Comparison of ENCODE assay signal across 8 cellular contexts in the genomic region with DNA sequence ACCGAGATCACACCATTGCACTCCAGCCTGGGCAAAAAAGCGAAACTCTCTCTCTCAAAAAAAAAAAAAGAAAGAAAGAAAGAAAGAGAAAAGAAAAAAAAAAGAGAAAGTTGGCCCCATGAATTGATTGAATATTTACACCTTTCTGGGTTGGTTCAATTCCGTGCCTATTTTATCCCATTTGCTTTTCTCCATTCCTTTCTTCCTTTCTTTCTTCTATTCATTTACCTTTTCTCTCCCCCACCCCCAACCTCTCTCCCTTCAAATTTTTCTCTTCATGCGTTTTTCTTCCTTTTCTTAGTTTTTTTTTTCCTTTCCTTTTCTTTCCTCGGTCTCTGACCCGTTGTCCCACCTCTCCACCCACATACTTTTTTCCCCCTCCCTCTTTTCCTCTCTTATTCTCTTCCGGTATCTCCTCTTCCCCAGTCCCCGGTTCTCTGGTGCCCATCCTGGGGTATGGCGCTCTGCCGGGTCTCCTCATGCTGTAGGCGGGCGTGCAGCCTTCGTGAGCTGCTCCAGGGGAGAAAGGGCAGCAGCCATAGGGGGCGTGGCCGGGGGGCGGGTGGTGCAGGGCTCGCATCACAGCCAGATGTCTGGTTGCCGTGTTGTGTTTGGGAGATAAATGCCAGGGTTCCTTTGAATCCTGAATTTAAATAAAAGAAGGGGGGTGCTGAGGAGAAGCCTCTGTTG. TPM values are rescaled to one million over a fixed set of nuclear protein-coding genes. Genes with fewer than 3 reads are reported as not detected.
DNase-seq lines count a peak whose midpoint lies in the region; ATAC-seq, FAIRE-seq and TF ChIP-seq lines count a peak whose summit lies in the region.

No MANE protein-coding gene starts in this region.

- 12% methylated on average over 16 of the region's 18 CpGs for WGBS in HUES64

- DNase-seq in BJ (ENCODE audit: low read depth) (no peak), chondrocyte (ENCODE audit: low spot score) (no peak), GM19239 (ENCODE audit: insufficient read length, low spot score) (no peak)
- no peak for DNase-seq in naive thymus-derived CD8-positive, alpha-beta T cell
- DNase-seq in stimulated activated CD4-positive, alpha-beta T cell treated with anti-CD3 and anti-CD28 coated beads, Interleukin-12 subunit alpha, Interleukin-12 subunit beta, amount 100 ng/mL, for 4 hours, result no peak

- FAIRE-seq in GM19239 (lab: Jason Lieb, UNC), result no peak

- peaks cover 54% of the 10 kb centered on the region for H3K4me1 ChIP-seq in HUES64 (ENCODE audit: insufficient read depth, low read length)

- TF ChIP-seq CTCF in BJ (IDR thresholded peaks at IDR 0.05; ENCODE audit: insufficient read depth, low read depth, low read length), result no peak
- TF ChIP-seq CTCF in chondrocyte (IDR thresholded peaks at IDR 0.05), result no peak

- H3K4me1 Mint-ChIP-seq in chondrocyte (ENCODE audit: low read depth), result peaks cover 100% of the 10 kb centered on the region
- H3K4me1 Mint-ChIP-seq in naive thymus-derived CD8-positive, alpha-beta T cell, result peaks cover 3 to 11% (median 6%) of the 10 kb centered on the region in 4 donors

- H3K4me3 Mint-ChIP-seq in chondrocyte (ENCODE audit: unreplicated experiment), result peak overlapping the region; percentile 62
- H3K4me3 Mint-ChIP-seq in naive thymus-derived CD8-positive, alpha-beta T cell, result peak overlapping the region in 7 of 10 donors; percentile 18 to 67 (median 36)

- no peaks in the 10 kb centered on the region for H3K9me3 ChIP-seq in HUES64 (ENCODE audit: insufficient read depth, low read depth, low read length)

- peak overlapping the region; percentile 21 for H3K4me3 ChIP-seq in BJ (ENCODE audit: low read depth, low read length)
- H3K4me3 ChIP-seq in HUES64 (ENCODE audit: low read length), result no peak overlapping the region

- POLR2A ChIA-PET in BJ (lab: Charles Lee), result interaction anchor here (0.6 to 1.2 kb wide), 3 partner anchors 25 to 63 kb away, joined by 3 to 6 read pairs (median 4); no protein-coding TSS in a partner anchor
- POLR2A ChIA-PET in naive thymus-derived CD8-positive, alpha-beta T cell (lab: Charles Lee), result no interaction called here

- no peak overlapping the region for H3K27ac ChIP-seq in HUES64 (ENCODE audit: low read depth, low read length)

- no peaks in the 10 kb centered on the region for H3K27me3 Mint-ChIP-seq in chondrocyte (ENCODE audit: low read depth)
- peaks cover 43 to 76% (median 62%) of the 10 kb centered on the region in 5 donors for H3K27me3 Mint-ChIP-seq in naive thymus-derived CD8-positive, alpha-beta T cell

- no peaks in the 10 kb centered on the region for H3K27me3 ChIP-seq in BJ (ENCODE audit: control insufficient read depth, insufficient read depth, low read length)
- peaks cover 20% of the 10 kb centered on the region for H3K27me3 ChIP-seq in HUES64 (ENCODE audit: insufficient read depth, low read length)

- CTCF ChIA-PET in BJ (lab: Yijun Ruan, JAX), result interaction anchor here (0.5 to 23.7 kb wide), 5 partner anchors 10 to 630 kb away, joined by 3 to 515 read pairs (median 4); a partner anchor contains a TSS

- peak in 1 of 2 donors; percentile 46 for ATAC-seq in naive thymus-derived CD8-positive, alpha-beta T cell
- ATAC-seq in HG03025 (IDR thresholded peaks at IDR 0.05; ENCODE audit: low FRiP score, unreplicated experiment) (no peak), HG03520 (IDR thresholded peaks at IDR 0.05; ENCODE audit: unreplicated experiment) (no peak)

- 0 out of 2 replicates have a peak overlapping the region, but pooled peaks have one; percentile 6 for H3K9ac ChIP-seq in HUES64 (ENCODE audit: low read depth, low read length)

- no peaks in the 10 kb centered on the region for H3K36me3 Mint-ChIP-seq in chondrocyte (ENCODE audit: low read depth)
- no peaks in the 10 kb centered on the region for H3K36me3 Mint-ChIP-seq in naive thymus-derived CD8-positive, alpha-beta T cell

- H3K36me3 ChIP-seq in BJ (ENCODE audit: control insufficient read depth, insufficient read depth, low read length) (no peaks in the 10 kb centered on the region), HUES64 (ENCODE audit: insufficient read depth, low read length) (no peaks in the 10 kb centered on the region)

- no peaks in the 10 kb centered on the region for H3K9me3 Mint-ChIP-seq in chondrocyte (ENCODE audit: low read depth)
- no peaks in the 10 kb centered on the region for H3K9me3 Mint-ChIP-seq in naive thymus-derived CD8-positive, alpha-beta T cell

- H3K27ac Mint-ChIP-seq in chondrocyte (ENCODE audit: unreplicated experiment), result peak overlapping the region; percentile 100
- H3K27ac Mint-ChIP-seq in naive thymus-derived CD8-positive, alpha-beta T cell, result peak overlapping the region in 1 of 10 donors; percentile 34

RNA-seq across cellular contexts. Expression of a gene that starts 5.3 kb away (rescaled TPM):
- 1,679 and 2,161 TPM in 2 replicates for polyA plus RNA-seq in BJ (2011; rRNA removed)
- 4,131 and 5,702 TPM in 2 replicates for polyA minus RNA-seq in BJ (2011; rRNA and poly(A)+ RNA removed)
- polyA plus RNA-seq in HUES64 (2013, experiment 1 of 2), result 19.2 TPM
- 24.3 TPM for polyA plus RNA-seq in HUES64 (2013, experiment 2 of 2)
- total RNA-seq in chondrocyte, result 34,852 to 36,120 TPM (median 35,333 TPM) in 3 replicates
- total RNA-seq in naive thymus-derived CD8-positive, alpha-beta T cell, result under 1 TPM; 0.44 to 0.83 TPM
- not detected for polyA plus RNA-seq in naive thymus-derived CD8-positive, alpha-beta T cell

RNA-seq across cellular contexts. Expression of a gene that starts 40.9 kb away (rescaled TPM):
- 0.09 and 0.40 TPM in 2 replicates for polyA plus RNA-seq in BJ (2011; rRNA removed)
- polyA minus RNA-seq in BJ (2011; rRNA and poly(A)+ RNA removed), result not detected in 2 replicates
- polyA plus RNA-seq in HUES64 (2013, experiment 1 of 2), result not detected
- polyA plus RNA-seq in HUES64 (2013, experiment 2 of 2), result 0.89 TPM
- total RNA-seq in chondrocyte, result 0.85 to 5.5 TPM (median 1.3 TPM) in 3 replicates
- not detected for total RNA-seq in naive thymus-derived CD8-positive, alpha-beta T cell
- under 1 TPM in 1 of 3 donors, not detected in 2; 0.71 TPM for polyA plus RNA-seq in naive thymus-derived CD8-positive, alpha-beta T cell

RNA-seq across cellular contexts. Expression of a gene that starts 56.3 kb away (rescaled TPM):
- polyA plus RNA-seq in BJ (2011; rRNA removed), result 17.2 and 19.3 TPM in 2 replicates
- polyA minus RNA-seq in BJ (2011; rRNA and poly(A)+ RNA removed), result 27.3 and 31.6 TPM in 2 replicates
- polyA plus RNA-seq in HUES64 (2013, experiment 1 of 2), result 10.4 TPM
- 12.4 TPM for polyA plus RNA-seq in HUES64 (2013, experiment 2 of 2)
- total RNA-seq in chondrocyte, result 75.4 to 84.2 TPM (median 79.3 TPM) in 3 replicates
- 10 to 100 TPM; 82.8 to 83.6 TPM for total RNA-seq in naive thymus-derived CD8-positive, alpha-beta T cell
- polyA plus RNA-seq in naive thymus-derived CD8-positive, alpha-beta T cell, result under 1 TPM; 0.29 to 0.84 (median 0.67) TPM

Comparison
In these comparisons a context has a peak if more than half of its experiments do, and no peak if none do; other contexts are left out.
1. RNA of a gene that starts 5.3 kb away (total RNA-seq): 34,852 to 36,120 TPM in chondrocyte; 0.44 to 0.83 TPM in naive thymus-derived CD8-positive, alpha-beta T cell; every median in the first group is over 1,000 times any median in the second.